8 cellular contexts compared by ENCODE assay signal in the genomic region with DNA sequence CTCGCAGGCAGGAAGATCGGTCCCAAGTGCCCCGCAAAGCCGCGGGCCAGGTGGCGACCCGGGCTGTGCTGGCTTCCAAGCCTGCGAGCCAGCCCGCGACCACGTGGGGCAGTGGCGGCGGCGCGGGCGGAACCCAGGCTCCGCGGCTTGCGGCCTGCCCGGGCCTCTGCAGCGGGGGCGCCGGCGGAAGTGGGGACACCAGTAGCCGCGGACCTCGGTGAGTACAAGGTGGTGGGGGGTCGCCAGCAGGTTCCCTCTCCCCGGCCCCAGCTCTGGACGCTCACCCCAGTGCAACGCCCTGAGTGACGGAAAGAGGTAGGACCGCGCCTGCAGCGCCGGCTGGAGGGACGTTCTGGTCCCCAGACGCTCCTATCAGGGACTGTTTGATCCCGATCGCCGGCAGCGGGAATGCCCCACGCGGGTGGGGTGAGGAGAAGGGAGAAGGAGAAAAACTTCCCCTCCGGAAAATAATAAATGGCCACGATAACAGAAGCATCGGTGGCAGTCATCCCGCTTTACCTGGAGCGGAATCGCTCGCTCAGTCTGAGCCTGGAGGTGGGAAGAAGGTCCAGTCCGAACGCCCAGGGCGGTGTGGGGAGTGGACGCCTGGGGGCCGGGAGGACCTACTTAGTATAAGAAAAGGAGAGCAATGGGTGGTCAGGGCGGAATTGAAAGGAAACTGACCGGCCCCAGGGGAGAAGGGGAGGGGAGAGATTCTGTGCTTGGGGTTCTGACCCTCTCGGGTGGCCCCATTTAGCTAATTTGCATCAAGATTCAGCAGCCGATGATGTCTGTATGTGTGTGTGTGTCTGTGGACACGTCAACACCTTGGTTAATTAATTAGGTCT. TPM values are rescaled to one million over a fixed set of nuclear protein-coding genes. Genes with fewer than 3 reads are reported as not detected.
A peak's percentile ranks its signal among the peaks of the same experiment; 100 is the strongest.
DNase-seq lines count a peak whose midpoint lies in the region; ATAC-seq and TF ChIP-seq lines count a peak whose summit lies in the region.

A gene with protein sequence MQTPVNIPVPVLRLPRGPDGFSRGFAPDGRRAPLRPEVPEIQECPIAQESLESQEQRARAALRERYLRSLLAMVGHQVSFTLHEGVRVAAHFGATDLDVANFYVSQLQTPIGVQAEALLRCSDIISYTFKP (plus strand): TSS at position 198 of the 848 bp plus-strand sequence. CDS start 10,855 bp downstream, outside the sequence.

- no peaks in the 10 kb centered on the region for H3K27me3 Mint-ChIP-seq in activated T-helper 17 cell treated with anti-CD3 and anti-CD28 coated beads, Interleukin-2, amount 50 U/mL, for 72 hours
- peaks cover 29% of the 10 kb centered on the region for H3K27me3 Mint-ChIP-seq in nephron (ENCODE audit: low read depth)

- peak within 1 kb of the TSS; percentile 98 for H3K4me3 Mint-ChIP-seq in activated T-helper 17 cell treated with anti-CD3 and anti-CD28 coated beads, Interleukin-2, amount 50 U/mL, for 72 hours
- H3K4me3 Mint-ChIP-seq in nephron, result peak within 1 kb of the TSS; percentile 98 to 100 (median 99)

- peak; percentile 69 for TF ChIP-seq POLR2A in GM15510 (IDR thresholded peaks at IDR 0.05; ENCODE audit: borderline replicate concordance, extremely low read depth, insufficient read length)

- H3K9me3 Mint-ChIP-seq in activated T-helper 17 cell treated with anti-CD3 and anti-CD28 coated beads, Interleukin-2, amount 50 U/mL, for 72 hours, result no peaks in the 10 kb centered on the region
- no peaks in the 10 kb centered on the region for H3K9me3 Mint-ChIP-seq in nephron

- peak; percentile 64 for ATAC-seq in activated T-helper 17 cell treated with anti-CD3 and anti-CD28 coated beads, Interleukin-2, amount 50 U/mL, for 72 hours (replicated peaks)
- peak; percentile 74 for ATAC-seq in stimulated activated naive CD8-positive, alpha-beta T cell treated with anti-CD3 and anti-CD28 coated beads, Interleukin-15, Interleukin-2, amounts not matched to agents 100 U/mL and 50 U/mL, for 24 hours
- ATAC-seq in HG02884 (IDR thresholded peaks at IDR 0.05; ENCODE audit: unreplicated experiment), result no peak

- DNase-seq in Jurkat, Clone E6-1 (ENCODE audit: low read depth, low spot score), result peak; percentile 52
- peak; percentile 77 for DNase-seq in RPMI7951 (ENCODE audit: low read depth)
- DNase-seq in fibroblast of pulmonary artery (ENCODE audit: low read depth), result peak; percentile 72
- peak; percentile 89 for DNase-seq in stimulated activated naive CD8-positive, alpha-beta T cell treated with anti-CD3 and anti-CD28 coated beads, Interleukin-15, Interleukin-2, amounts not matched to agents 100 U/mL and 50 U/mL, for 24 hours

- H3K4me3 ChIP-seq in Jurkat, Clone E6-1 (ENCODE audit: low read length), result peak within 1 kb of the TSS; percentile 98
- H3K4me3 ChIP-seq in fibroblast of pulmonary artery (replicated peaks; ENCODE audit: low read depth, low read length), result peak within 1 kb of the TSS; percentile 96

- peaks cover 24% of the 10 kb centered on the region for H3K4me1 Mint-ChIP-seq in activated T-helper 17 cell treated with anti-CD3 and anti-CD28 coated beads, Interleukin-2, amount 50 U/mL, for 72 hours
- peaks cover 21% of the 10 kb centered on the region for H3K4me1 Mint-ChIP-seq in nephron

- peak within 1 kb of the TSS; percentile 98 for H3K27ac Mint-ChIP-seq in activated T-helper 17 cell treated with anti-CD3 and anti-CD28 coated beads, Interleukin-2, amount 50 U/mL, for 72 hours
- H3K27ac Mint-ChIP-seq in nephron, result peak within 1 kb of the TSS; percentile 56 to 93 (median 91)

- TF ChIP-seq CTCF in fibroblast of pulmonary artery (IDR thresholded peaks at IDR 0.05; ENCODE audit: low read length, missing control alignments) (no peak), nephron (IDR thresholded peaks at IDR 0.05; ENCODE audit: unreplicated experiment in 3 of 3) (peak in 2 of 3 experiments; percentile 15)

- peaks cover 47% of the 10 kb centered on the region for H3K36me3 Mint-ChIP-seq in activated T-helper 17 cell treated with anti-CD3 and anti-CD28 coated beads, Interleukin-2, amount 50 U/mL, for 72 hours (ENCODE audit: low read depth)
- peaks cover 12% of the 10 kb centered on the region for H3K36me3 Mint-ChIP-seq in nephron (ENCODE audit: low read depth)

RNA-seq across cellular contexts. Expression of the gene that starts here (rescaled TPM):
- 31.6 TPM for polyA plus RNA-seq in Jurkat, Clone E6-1 (2012; ENCODE audit: insufficient read depth, insufficient read length)
- total RNA-seq in RPMI7951 (2014; rRNA removed; shearing (Covaris generic)), result 55.1 and 62.7 TPM in 2 replicates
- total RNA-seq in activated T-helper 17 cell treated with anti-CD3 and anti-CD28 coated beads, Interleukin-2, amount 50 U/mL, for 72 hours, result 10 to 100 TPM; 56.9 to 57.2 TPM
